8 cellular contexts compared by ENCODE assay signal in the genomic region with DNA sequence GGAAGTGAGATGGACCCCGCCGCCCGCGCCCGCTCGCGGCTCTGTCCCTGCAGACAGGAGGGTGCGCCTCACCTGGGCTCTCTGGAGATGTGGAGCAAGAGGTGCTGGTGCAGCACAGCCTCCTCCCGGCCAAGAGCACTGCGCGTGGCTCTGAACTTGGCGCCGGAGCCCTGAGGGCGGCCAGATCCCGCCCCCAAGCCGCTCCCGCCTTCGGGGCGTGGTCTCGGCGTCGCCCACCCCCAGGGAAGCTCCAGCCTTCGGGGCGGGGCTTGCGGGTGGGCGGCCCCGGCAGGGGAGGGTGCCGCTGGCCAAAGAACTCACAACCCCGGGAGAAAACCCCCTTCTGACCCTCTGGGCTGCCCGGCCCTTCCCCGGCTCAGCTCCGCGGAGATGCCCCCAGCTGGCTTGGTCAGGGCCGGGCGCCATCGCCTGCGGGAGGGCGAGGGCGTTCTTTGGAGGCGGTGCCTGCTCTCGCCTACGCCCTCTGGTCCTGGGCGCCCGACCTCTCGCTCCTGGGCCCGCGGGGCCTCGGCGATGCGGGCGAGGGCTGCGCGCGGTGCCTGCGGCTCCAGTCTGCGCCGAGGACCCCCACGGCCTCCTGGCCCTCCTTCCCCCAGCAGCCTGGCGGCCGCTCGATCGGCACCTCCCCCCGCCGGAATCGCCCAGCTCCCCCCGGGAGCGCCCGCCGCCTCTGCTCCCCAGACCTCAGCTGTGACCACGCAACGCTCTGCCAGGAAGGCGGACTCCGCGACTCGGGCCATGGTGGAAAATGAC. TPM values are rescaled to one million over a fixed set of nuclear protein-coding genes. Genes with fewer than 3 reads are reported as not detected.
DNase-seq lines count a peak whose midpoint lies in the region; ATAC-seq and TF ChIP-seq lines count a peak whose summit lies in the region.

A gene with protein sequence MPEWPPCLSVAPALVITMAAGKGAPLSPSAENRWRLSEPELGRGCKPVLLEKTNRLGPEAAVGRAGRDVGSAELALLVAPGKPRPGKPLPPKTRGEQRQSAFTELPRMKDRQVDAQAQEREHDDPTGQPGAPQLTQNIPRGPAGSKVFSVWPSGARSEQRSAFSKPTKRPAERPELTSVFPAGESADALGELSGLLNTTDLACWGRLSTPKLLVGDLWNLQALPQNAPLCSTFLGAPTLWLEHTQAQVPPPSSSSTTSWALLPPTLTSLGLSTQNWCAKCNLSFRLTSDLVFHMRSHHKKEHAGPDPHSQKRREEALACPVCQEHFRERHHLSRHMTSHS (minus strand): TSS at position 146 of the 774 bp plus-strand sequence. CDS start 15,464 bp downstream, outside the sequence.

- no peaks in the 10 kb centered on the region for H3K36me3 ChIP-seq in CD8-positive, alpha-beta T cell (ENCODE audit: insufficient read depth, low read length)
- no peaks in the 10 kb centered on the region for H3K36me3 ChIP-seq in OCI-LY1 (ENCODE audit: insufficient read depth, low read length)

- intact Hi-C loops in CD8-positive, alpha-beta T cell (cut with DNase I, micrococcal nuclease) = loop anchor here in 1 of 2 experiments (2.0 to 10.0 kb wide), 3 partner anchors 74 to 1352 kb away; partner anchors contain the start of genes MAPK8 and NCOA4

- H3K79me2 ChIP-seq in OCI-LY1 (ENCODE audit: insufficient read depth, low read length) = no peaks in the 10 kb centered on the region

- H3K27ac ChIP-seq in CD8-positive, alpha-beta T cell (ENCODE audit: low read depth, low read length) = no peak within 1 kb of the TSS
- no peak within 1 kb of the TSS for H3K27ac ChIP-seq in OCI-LY1 (ENCODE audit: low read depth, low read length, poor library complexity, severe bottlenecking)

- no peak within 1 kb of the TSS for H2AFZ ChIP-seq in OCI-LY1 (ENCODE audit: low read length)

- no peak for TF ChIP-seq CTCF in CD8-positive, alpha-beta T cell (IDR thresholded peaks at IDR 0.05)
- TF ChIP-seq CTCF in OCI-LY1 (IDR thresholded peaks at IDR 0.05; ENCODE audit: low read length) (no peak), epithelial cell of proximal tubule (conservative IDR thresholded peaks at IDR 0.05; ENCODE audit: low read depth, low read length) (no peak)

- H3K27me3 ChIP-seq in CD8-positive, alpha-beta T cell (ENCODE audit: insufficient read depth, low read length) = no peaks in the 10 kb centered on the region
- peaks cover 6% of the 10 kb centered on the region; the same call in 1 of the 2 replicates for H3K27me3 ChIP-seq in OCI-LY1 (ENCODE audit: insufficient read depth, low read length)

- CTCF ChIA-PET in CD8-positive, alpha-beta T cell (lab: Charles Lee) = interaction anchor here (0.8 to 1.3 kb wide), 2 partner anchors 20 to 359 kb away, joined by 3 read pairs; no protein-coding TSS in a partner anchor

- peak within 1 kb of the TSS; percentile 25; the same call in 1 of the 2 replicates for H3K9ac ChIP-seq in OCI-LY1 (ENCODE audit: low read length)

- H3K9me3 Mint-ChIP-seq in CD8-positive, alpha-beta T cell = no peaks in the 10 kb centered on the region

- H3K36me3 Mint-ChIP-seq in CD8-positive, alpha-beta T cell = peaks cover 5% of the 10 kb centered on the region

- H3K4me1 ChIP-seq in CD8-positive, alpha-beta T cell (ENCODE audit: insufficient read depth, low read length) = no peaks in the 10 kb centered on the region
- H3K4me1 ChIP-seq in OCI-LY1 (ENCODE audit: insufficient read depth, low read length, severe bottlenecking) = peaks cover 5% of the 10 kb centered on the region

- H3K27ac Mint-ChIP-seq in CD8-positive, alpha-beta T cell = no peak within 1 kb of the TSS

- no peaks in the 10 kb centered on the region for H4K20me1 ChIP-seq in OCI-LY1 (ENCODE audit: insufficient read depth, low read length)

- no peaks in the 10 kb centered on the region for H3K9me2 ChIP-seq in OCI-LY1 (ENCODE audit: low read depth, low read length)

- POLR2A ChIA-PET in CD8-positive, alpha-beta T cell (lab: Charles Lee) = interaction anchor here (0.6 kb wide), 1 partner anchor 8 kb away, joined by 3 read pairs; no protein-coding TSS in a partner anchor

- no peaks in the 10 kb centered on the region for H3K9me3 ChIP-seq in CD8-positive, alpha-beta T cell (ENCODE audit: low read length)
- H3K9me3 ChIP-seq in OCI-LY1 (ENCODE audit: low read length) = no peaks in the 10 kb centered on the region

- peak within 1 kb of the TSS; percentile 57 for H3K4me2 ChIP-seq in OCI-LY1 (ENCODE audit: low read length)

- peak within 1 kb of the TSS; percentile 73 for H3K4me3 ChIP-seq in CD8-positive, alpha-beta T cell (ENCODE audit: low read depth, low read length)
- H3K4me3 ChIP-seq in OCI-LY1 (ENCODE audit: low read depth, low read length, poor library complexity, severe bottlenecking) (peak within 1 kb of the TSS; percentile 62), epithelial cell of proximal tubule (ENCODE audit: low read depth, low read length) (peak within 1 kb of the TSS; percentile 82)

- DNase-seq in CD8-positive, alpha-beta T cell = peak; percentile 34 to 85 (median 63)
- DNase-seq in HPDE6-E6E7 (ENCODE audit: extremely low spot score) (peak; percentile 90), activated T-cell treated with anti-CD3 and anti-CD28 coated beads for 48 hours (ENCODE audit: low read depth) (peak; percentile 81), epithelial cell of proximal tubule (ENCODE audit: low read depth) (no peak), mucosa of gallbladder (ENCODE audit: low spot score) (peak; percentile 86)
- peak; percentile 60 to 69 for DNase-seq in stimulated activated CD8-positive, alpha-beta memory T cell treated with anti-CD3 and anti-CD28 coated beads, Interleukin-2, amount 100 ng/mL, for 48 hours (ENCODE audit: low read depth in 2 of 2)

- H3K27me3 Mint-ChIP-seq in CD8-positive, alpha-beta T cell (ENCODE audit: low read depth) = peaks cover 31% of the 10 kb centered on the region

- peak within 1 kb of the TSS; percentile 91 for H3K4me3 Mint-ChIP-seq in CD8-positive, alpha-beta T cell

- H3K4me1 Mint-ChIP-seq in CD8-positive, alpha-beta T cell (ENCODE audit: low read depth) = peaks cover 9% of the 10 kb centered on the region

- ATAC-seq in CD8-positive, alpha-beta T cell = peak; percentile 94
- peak; percentile 83 for ATAC-seq in GM21360 (IDR thresholded peaks at IDR 0.05; ENCODE audit: unreplicated experiment)

- H3F3A ChIP-seq in OCI-LY1 (ENCODE audit: insufficient read depth, low read length) = no peaks in the 10 kb centered on the region

RNA-seq across cellular contexts. Expression of the gene that starts here (rescaled TPM):
- total RNA-seq in CD8-positive, alpha-beta T cell = not detected
- total RNA-seq in epithelial cell of proximal tubule (0.63 and 2.1 TPM in 2 replicates), mucosa of gallbladder (1.8 TPM)

Comparison
In these comparisons a context has a peak if more than half of its experiments do, and no peak if none do; other contexts are left out.
1. Peak in DNase-seq, ATAC-seq and H3K4me3 ChIP-seq in CD8-positive, alpha-beta T cell; RNA of the gene not detected or under 1 TPM.